1 cellular context compared by ENCODE assay signal in genomic region chr15:94610069-94610863, GRCh38.
TF ChIP-seq lines count a peak whose summit lies in the region.

No MANE protein-coding gene starts in this region.

TF ChIP-seq in GM23338, 12 proteins besides CTCF, POLR2A, EP300 and RAD21 (continued from another document):
- TF ChIP-seq CREB1 (CRISPR knock-in tag; IDR thresholded peaks at IDR 0.05; ENCODE audit: low read depth) (no peak), REST (IDR thresholded peaks at IDR 0.05; ENCODE audit: unreplicated experiment) (no peak), POLR2AphosphoS5 (IDR thresholded peaks at IDR 0.05; ENCODE audit: low read depth) (no peak), EZH2 (IDR thresholded peaks at IDR 0.05; ENCODE audit: low read depth, unreplicated experiment) (no peak)
TF ChIP-seq in GM23338: peak in this region for 0.
